Comparison of ENCODE assay signal across 1 cellular context in the genomic region with DNA sequence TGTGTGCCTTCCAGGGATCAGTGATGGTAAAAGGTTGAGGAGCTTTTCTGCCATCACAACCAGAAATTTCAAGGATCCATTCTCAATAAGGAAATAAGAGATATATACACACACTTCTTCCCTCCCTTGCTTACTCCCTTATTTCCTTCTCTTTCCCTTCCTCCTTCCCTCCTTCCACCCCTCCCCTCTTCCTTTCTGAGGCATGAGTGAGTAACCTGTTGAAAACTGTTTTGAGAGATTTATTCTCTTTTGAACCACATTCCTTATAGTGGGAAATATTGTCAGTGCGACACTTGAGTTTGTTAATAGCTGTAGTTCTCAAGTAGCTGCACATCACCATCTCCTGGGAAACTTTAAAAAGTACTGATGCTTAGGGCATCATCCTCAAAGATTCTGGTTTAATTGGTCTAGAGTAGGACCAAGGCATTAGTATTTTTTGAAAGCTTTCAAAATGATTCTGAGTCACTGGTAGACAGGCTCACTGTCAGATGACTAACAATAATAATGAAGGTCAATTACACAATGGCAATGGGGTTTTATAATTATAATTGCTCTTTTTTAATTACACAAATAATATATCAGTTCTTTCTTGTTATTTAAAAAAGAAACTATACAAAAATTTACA.
TF ChIP-seq lines count a peak whose summit lies in the region.

No MANE protein-coding gene starts in this region.

TF ChIP-seq in SK-N-SH, 30 proteins besides CTCF, POLR2A, EP300 and RAD21 (continued from another document):
- TF ChIP-seq, protein P1, sequence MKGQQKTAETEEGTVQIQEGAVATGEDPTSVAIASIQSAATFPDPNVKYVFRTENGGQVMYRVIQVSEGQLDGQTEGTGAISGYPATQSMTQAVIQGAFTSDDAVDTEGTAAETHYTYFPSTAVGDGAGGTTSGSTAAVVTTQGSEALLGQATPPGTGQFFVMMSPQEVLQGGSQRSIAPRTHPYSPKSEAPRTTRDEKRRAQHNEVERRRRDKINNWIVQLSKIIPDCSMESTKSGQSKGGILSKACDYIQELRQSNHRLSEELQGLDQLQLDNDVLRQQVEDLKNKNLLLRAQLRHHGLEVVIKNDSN (IDR thresholded peaks at IDR 0.05; ENCODE audit: borderline replicate concordance, low read depth): no peak
- TF ChIP-seq, protein P2, sequence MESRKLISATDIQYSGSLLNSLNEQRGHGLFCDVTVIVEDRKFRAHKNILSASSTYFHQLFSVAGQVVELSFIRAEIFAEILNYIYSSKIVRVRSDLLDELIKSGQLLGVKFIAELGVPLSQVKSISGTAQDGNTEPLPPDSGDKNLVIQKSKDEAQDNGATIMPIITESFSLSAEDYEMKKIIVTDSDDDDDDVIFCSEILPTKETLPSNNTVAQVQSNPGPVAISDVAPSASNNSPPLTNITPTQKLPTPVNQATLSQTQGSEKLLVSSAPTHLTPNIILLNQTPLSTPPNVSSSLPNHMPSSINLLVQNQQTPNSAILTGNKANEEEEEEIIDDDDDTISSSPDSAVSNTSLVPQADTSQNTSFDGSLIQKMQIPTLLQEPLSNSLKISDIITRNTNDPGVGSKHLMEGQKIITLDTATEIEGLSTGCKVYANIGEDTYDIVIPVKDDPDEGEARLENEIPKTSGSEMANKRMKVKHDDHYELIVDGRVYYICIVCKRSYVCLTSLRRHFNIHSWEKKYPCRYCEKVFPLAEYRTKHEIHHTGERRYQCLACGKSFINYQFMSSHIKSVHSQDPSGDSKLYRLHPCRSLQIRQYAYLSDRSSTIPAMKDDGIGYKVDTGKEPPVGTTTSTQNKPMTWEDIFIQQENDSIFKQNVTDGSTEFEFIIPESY (IDR thresholded peaks at IDR 0.05; ENCODE audit: borderline replicate concordance, low read depth): no peak
- TF ChIP-seq CHD2 (IDR thresholded peaks at IDR 0.05; ENCODE audit: low read length, partially characterized antibody) (no peak), GATA2 (CRISPR knock-in tag; IDR thresholded peaks at IDR 0.05) (no peak), TAF1 (IDR thresholded peaks at IDR 0.05; ENCODE audit: borderline replicate concordance, low read depth, low read length) (no peak)
